Comparison of ENCODE assay signal across 9 cellular contexts in the genomic region with DNA sequence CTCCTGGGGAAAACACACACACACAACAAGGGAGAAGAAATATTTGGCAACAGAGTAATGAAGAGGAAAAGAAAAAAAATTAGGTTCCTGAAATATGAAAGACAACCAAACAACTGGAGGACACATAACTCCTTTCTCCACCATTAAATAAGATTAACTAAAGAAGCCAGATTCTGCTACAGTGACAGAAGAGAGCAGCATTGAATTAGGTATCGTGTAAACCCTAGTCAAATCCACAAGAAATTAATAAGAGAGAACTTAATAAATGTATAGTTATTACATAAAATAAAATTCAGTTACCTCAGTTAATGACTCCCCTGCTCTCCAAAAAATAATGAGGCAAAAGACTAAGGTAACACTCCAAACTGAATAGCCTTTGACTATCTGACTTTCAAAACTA.
DNase-seq lines count a peak whose midpoint lies in the region; ATAC-seq and TF ChIP-seq lines count a peak whose summit lies in the region.
"Had no signal": no experiment of that assay in that cellular context is flagged by ENCODE, and none has a peak within 500 bp of the region (broad histone marks: within the 10 kb centered on the region; RNA-seq: fewer than 3 reads in every experiment).

No MANE protein-coding gene starts in this region.

- H3K27me3 ChIP-seq in GM23248 (replicated peaks; ENCODE audit: insufficient read depth) = no peaks in the 10 kb centered on the region

- no peak overlapping the region for H2AFZ ChIP-seq in GM23248

- H3K27me3 Mint-ChIP-seq in T-helper 17 cell = no peaks in the 10 kb centered on the region

- no peak overlapping the region for H3K9ac ChIP-seq in GM23248

- H3K9me2 ChIP-seq in GM23248 (ENCODE audit: insufficient read depth) = no peaks in the 10 kb centered on the region

- H3K4me3 ChIP-seq in GM23248 (no peak overlapping the region), fibroblast of pulmonary artery (replicated peaks; ENCODE audit: low read depth, low read length) (no peak overlapping the region)
- H3K4me3 ChIP-seq: thoracic aorta had no signal

- H3K27ac Mint-ChIP-seq in T-helper 17 cell = no peak overlapping the region

- H3K4me1 Mint-ChIP-seq in T-helper 17 cell = no peaks in the 10 kb centered on the region

- ATAC-seq in T-helper 17 cell (no peak), HG02870 (IDR thresholded peaks at IDR 0.05; ENCODE audit: unreplicated experiment) (no peak)

- H3K9me3 ChIP-seq in GM23248 (ENCODE audit: low read depth) (no peaks in the 10 kb centered on the region), T-helper 17 cell (ENCODE audit: control insufficient read depth, low read length, poor library complexity, severe bottlenecking) (no peaks in the 10 kb centered on the region)
- H3K9me3 ChIP-seq: thoracic aorta had no signal

- DNase-seq in A172 (ENCODE audit: low spot score) (peak; percentile 35), GM23248 (peak; percentile 48), RPMI7951 (ENCODE audit: low read depth) (peak; percentile 35), fibroblast of pulmonary artery (ENCODE audit: low read depth) (peak; percentile 81), T-helper 17 cell (no peak), head of caudate nucleus (no peak), NCI-H226 (no peak)

- H3F3A ChIP-seq in GM23248 (ENCODE audit: insufficient read depth) = no peaks in the 10 kb centered on the region

- intact Hi-C loops in head of caudate nucleus (cut with DNase I) = no loop called here

- no peaks in the 10 kb centered on the region for H3K4me1 ChIP-seq in GM23248 (ENCODE audit: insufficient read depth)

- H3K79me2 ChIP-seq in GM23248 (ENCODE audit: insufficient read depth) = no peaks in the 10 kb centered on the region

- no peaks in the 10 kb centered on the region for H3K36me3 ChIP-seq in GM23248 (ENCODE audit: low read depth)
- H3K36me3 ChIP-seq: thoracic aorta had no signal

- no peak overlapping the region for H3K4me2 ChIP-seq in GM23248 (ENCODE audit: unreplicated experiment)

- peaks cover 3% of the 10 kb centered on the region for H3K36me3 Mint-ChIP-seq in T-helper 17 cell (ENCODE audit: low read depth)

- peak; percentile 60 for TF ChIP-seq CTCF in fibroblast of pulmonary artery (IDR thresholded peaks at IDR 0.05; ENCODE audit: low read length, missing control alignments)

- H3K27ac ChIP-seq in GM23248 = no peak overlapping the region
- H3K27ac ChIP-seq: thoracic aorta had no signal

- no peak overlapping the region for H3K4me3 Mint-ChIP-seq in T-helper 17 cell

- no peaks in the 10 kb centered on the region for H4K20me1 ChIP-seq in GM23248 (ENCODE audit: insufficient read depth)

- in situ Hi-C loops in GM23248 (cut with MboI) = loop anchor here (10.0 kb wide), 1 partner anchor 800 kb away; no protein-coding TSS in a partner anchor

- WGBS in GM23248 (ENCODE audit: low coverage in 1 of 2, low lambda C conversion rate in 2 of 2, missing lambda C conversion rate in 2 of 2), 2 experiments = 31 to 50% methylated on average over 1 of the region's 1 CpG

Comparison
In these comparisons a context has a peak if more than half of its experiments do, and no peak if none do; other contexts are left out.
1. DNase-seq: peak in A172 (single experiment), GM23248 (single experiment), RPMI7951 (single experiment) and fibroblast of pulmonary artery (single experiment); none in T-helper 17 cell (0 of 3), head of caudate nucleus (0 of 42) and NCI-H226 (single experiment).